Comparison of ENCODE assay signal across 21 cellular contexts in the genomic region with DNA sequence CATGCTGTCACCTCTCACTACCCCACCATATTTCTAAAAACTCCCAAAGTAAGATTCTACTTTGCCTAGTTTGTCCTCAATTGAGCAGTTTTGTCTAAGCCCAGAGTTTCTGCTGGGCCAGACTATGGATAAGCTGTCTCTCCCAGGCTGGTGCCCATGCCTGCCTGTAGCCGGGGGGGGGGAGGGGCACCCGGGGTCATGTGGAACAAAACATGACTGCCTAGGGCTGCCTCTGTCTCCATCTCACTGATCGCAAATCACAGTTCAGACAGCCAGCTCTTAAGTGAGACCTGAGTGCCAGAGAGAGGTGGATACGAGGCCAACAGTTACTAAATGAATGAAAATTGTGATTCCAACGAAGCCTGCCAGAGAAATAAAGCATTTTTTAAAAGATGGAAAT.
"Had no signal": no experiment of that assay in that cellular context is flagged by ENCODE, and none has a peak within 500 bp of the region (broad histone marks: within the 10 kb centered on the region; RNA-seq: fewer than 3 reads in every experiment).

No MANE protein-coding gene starts in this region.

- H3K4me2 ChIP-seq: smooth muscle cell had no signal

- H3K27ac Mint-ChIP-seq: activated B cell treated with CpG ODN at 0.5 μM for 24 hours; activated CD4-positive, alpha-beta memory T cell treated with anti-CD3 and anti-CD28 coated beads for 36 hours; activated CD4-positive, alpha-beta T cell treated with anti-CD3 and anti-CD28 coated beads for 36 hours; activated naive CD4-positive, alpha-beta T cell treated with anti-CD3 and anti-CD28 coated beads for 36 hours; activated naive CD8-positive, alpha-beta T cell treated with anti-CD3 and anti-CD28 coated beads, Interleukin-2, amount 10 ng/mL, durations not matched to agents 7 days and 5 days; memory B cell; T-helper 1 cell treated with Interleukin-12 subunit alpha and Interleukin-12 subunit beta and Interleukin-4 antibody, amounts not matched to agents 30 μg/mL and 1 μg/mL, for 36 hours had no signal

- H3K4me3 ChIP-seq: sigmoid colon, smooth muscle cell, testis had no signal

- H3K4me1 ChIP-seq: sigmoid colon, testis had no signal

- H3K27me3 ChIP-seq: sigmoid colon, testis had no signal

- H3K27me3 Mint-ChIP-seq: activated B cell treated with CpG ODN at 0.5 μM for 24 hours; activated CD4-positive, alpha-beta memory T cell treated with anti-CD3 and anti-CD28 coated beads for 36 hours; activated CD4-positive, alpha-beta T cell treated with anti-CD3 and anti-CD28 coated beads for 36 hours; activated naive CD8-positive, alpha-beta T cell treated with anti-CD3 and anti-CD28 coated beads, Interleukin-2, amount 10 ng/mL, durations not matched to agents 7 days and 5 days; memory B cell had no signal

- H3K9me3 ChIP-seq: sigmoid colon, testis had no signal

- H3K4me3 Mint-ChIP-seq: activated B cell treated with CpG ODN at 0.5 μM for 24 hours; activated CD4-positive, alpha-beta memory T cell treated with anti-CD3 and anti-CD28 coated beads for 36 hours; activated CD4-positive, alpha-beta T cell treated with anti-CD3 and anti-CD28 coated beads for 36 hours; activated naive CD4-positive, alpha-beta T cell treated with anti-CD3 and anti-CD28 coated beads for 36 hours; activated naive CD8-positive, alpha-beta T cell treated with anti-CD3 and anti-CD28 coated beads, Interleukin-2, amount 10 ng/mL, durations not matched to agents 7 days and 5 days; memory B cell; T-helper 1 cell treated with Interleukin-12 subunit alpha and Interleukin-12 subunit beta and Interleukin-4 antibody, amounts not matched to agents 30 μg/mL and 1 μg/mL, for 36 hours had no signal

- H3K4me1 Mint-ChIP-seq: activated B cell treated with CpG ODN at 0.5 μM for 24 hours; activated CD4-positive, alpha-beta T cell treated with anti-CD3 and anti-CD28 coated beads for 36 hours had no signal

- H3K27ac ChIP-seq: sigmoid colon had no signal

- DNase-seq: activated B cell treated with CpG ODN at 0.5 μM for 24 hours; activated CD4-positive, alpha-beta memory T cell treated with anti-CD3 and anti-CD28 coated beads for 36 hours; activated CD4-positive, alpha-beta T cell treated with anti-CD3 and anti-CD28 coated beads for 36 hours; activated naive CD4-positive, alpha-beta T cell treated with anti-CD3 and anti-CD28 coated beads for 36 hours; activated naive CD8-positive, alpha-beta T cell treated with anti-CD3 and anti-CD28 coated beads, Interleukin-2, amount 10 ng/mL, durations not matched to agents 7 days and 5 days; activated T-cell treated with anti-CD3 and anti-CD28 coated beads, Interleukin-2, amount 50 U/mL, for 48 hours; amniotic stem cell; effector CD4-positive, alpha-beta T cell; erythroblast; foreskin fibroblast; occipital lobe; sigmoid colon; stimulated activated CD4-positive, alpha-beta T cell treated with anti-CD3 and anti-CD28 coated beads, Interleukin-15, amount 100 ng/mL, for 24 hours; stimulated activated CD8-positive, alpha-beta memory T cell treated with anti-CD3 and anti-CD28 coated beads, Interleukin-4, amount 100 ng/mL, for 48 hours; stimulated activated naive CD4-positive, alpha-beta T cell; T1000; testis; trophoblast cell had no signal

- H3K9me3 Mint-ChIP-seq: activated B cell treated with CpG ODN at 0.5 μM for 24 hours; activated CD4-positive, alpha-beta memory T cell treated with anti-CD3 and anti-CD28 coated beads for 36 hours; activated naive CD4-positive, alpha-beta T cell treated with anti-CD3 and anti-CD28 coated beads for 36 hours; activated naive CD8-positive, alpha-beta T cell treated with anti-CD3 and anti-CD28 coated beads, Interleukin-2, amount 10 ng/mL, durations not matched to agents 7 days and 5 days; memory B cell; T-helper 1 cell treated with Interleukin-12 subunit alpha and Interleukin-12 subunit beta and Interleukin-4 antibody, amounts not matched to agents 30 μg/mL and 1 μg/mL, for 36 hours had no signal

- ATAC-seq: activated CD4-positive, alpha-beta T cell treated with anti-CD3 and anti-CD28 coated beads for 36 hours had no signal
